34 cellular contexts compared by ENCODE assay signal in genomic region chr7:326273-326672, GRCh38. TPM values are rescaled to one million over a fixed set of nuclear protein-coding genes. Genes with fewer than 3 reads are reported as not detected.
DNase-seq lines count a peak whose midpoint lies in the region; ATAC-seq and TF ChIP-seq lines count a peak whose summit lies in the region.
"Had no signal": no experiment of that assay in that cellular context is flagged by ENCODE, and none has a peak within 500 bp of the region (broad histone marks: within the 10 kb centered on the region; RNA-seq: fewer than 3 reads in every experiment).

No MANE protein-coding gene starts in this region.

- peaks cover 2% of the 10 kb centered on the region for H3K9me3 Mint-ChIP-seq in stimulated activated effector memory CD8-positive, alpha-beta T cell treated with anti-CD3 and anti-CD28 coated beads, Interleukin-12 subunit alpha, Interleukin-12 subunit beta, amount 100 ng/mL, for 72 hours
- H3K9me3 Mint-ChIP-seq: activated naive CD8-positive, alpha-beta T cell treated with anti-CD3 and anti-CD28 coated beads, Interleukin-2, amount 50 U/mL, for 24 hours; T-helper 1 cell treated with Interleukin-12 subunit alpha and Interleukin-12 subunit beta and Interleukin-4 antibody, amounts not matched to agents 30 μg/mL and 1 μg/mL, for 36 hours; type B pancreatic cell had no signal

- H3K4me2 ChIP-seq in osteoblast (ENCODE audit: insufficient read depth, low read length) = no peak overlapping the region

- peaks cover 13% of the 10 kb centered on the region for H3K4me1 Mint-ChIP-seq in stimulated activated effector memory CD8-positive, alpha-beta T cell treated with anti-CD3 and anti-CD28 coated beads, Interleukin-12 subunit alpha, Interleukin-12 subunit beta, amount 100 ng/mL, for 72 hours
- H3K4me1 Mint-ChIP-seq: activated naive CD8-positive, alpha-beta T cell treated with anti-CD3 and anti-CD28 coated beads, Interleukin-2, amount 50 U/mL, for 24 hours had no signal

- no peak overlapping the region for H3K4me3 Mint-ChIP-seq in stimulated activated effector memory CD8-positive, alpha-beta T cell treated with anti-CD3 and anti-CD28 coated beads, Interleukin-12 subunit alpha, Interleukin-12 subunit beta, amount 100 ng/mL, for 72 hours
- H3K4me3 Mint-ChIP-seq: activated naive CD8-positive, alpha-beta T cell treated with anti-CD3 and anti-CD28 coated beads, Interleukin-2, amount 50 U/mL, for 24 hours; activated T-cell treated with anti-CD3 and anti-CD28 coated beads, Interleukin-2, amount 50 U/mL, for 24 hours; naive B cell; T-helper 1 cell treated with Interleukin-12 subunit alpha and Interleukin-12 subunit beta and Interleukin-4 antibody, amounts not matched to agents 30 μg/mL and 1 μg/mL, for 36 hours; type B pancreatic cell had no signal

- no peak overlapping the region for H2AFZ ChIP-seq in osteoblast (ENCODE audit: low read length)

- no peak for TF ChIP-seq CTCF in right atrium auricular region (IDR thresholded peaks at IDR 0.05)
- TF ChIP-seq CTCF in right lobe of liver (IDR thresholded peaks at IDR 0.05) = no peak
- TF ChIP-seq CTCF in osteoblast (IDR thresholded peaks at IDR 0.05; ENCODE audit: extremely low read depth, low read depth, low read length) = no peak
- no peak for TF ChIP-seq CTCF in upper lobe of right lung (IDR thresholded peaks at IDR 0.05)
- TF ChIP-seq CTCF in breast epithelium (IDR thresholded peaks at IDR 0.05) = no peak

- TF ChIP-seq POLR2A in right lobe of liver (IDR thresholded peaks at IDR 0.05) = no peak
- TF ChIP-seq POLR2A in breast epithelium (IDR thresholded peaks at IDR 0.05) = no peak

- intact Hi-C loops in left cardiac atrium (cut with DNase I) (loop anchor here in 1 of 2 donors (10.0 kb wide), 1 partner anchor 309 kb away; no protein-coding TSS in a partner anchor), right lobe of liver (cut with DNase I) (loop anchor here in 1 of 2 donors (10.0 kb wide), 1 partner anchor 559 kb away; no protein-coding TSS in a partner anchor), upper lobe of right lung (cut with DNase I) (loop anchor here (10.0 kb wide), 1 partner anchor 519 kb away; no protein-coding TSS in a partner anchor), breast epithelium (cut with DNase I; ENCODE audit: low total_unique reads) (loop anchor here (10.0 kb wide), 1 partner anchor 449 kb away; no protein-coding TSS in a partner anchor)

- 100% methylated on average over 1 of the region's 9 CpGs for WGBS in right lobe of liver (ENCODE audit: insufficient coverage, low coverage, low lambda C conversion rate, missing lambda C conversion rate)

- H3K4me1 ChIP-seq in right atrium auricular region (peaks cover 0 to 11% of the 10 kb centered on the region in 2 donors), right lobe of liver (peaks cover 0 to 12% (median 3%) of the 10 kb centered on the region in 4 donors), osteoblast (ENCODE audit: insufficient read depth, low read length) (no peaks in the 10 kb centered on the region), upper lobe of right lung (peaks cover 14% of the 10 kb centered on the region), breast epithelium (no peaks in the 10 kb centered on the region)

- H3K79me2 ChIP-seq in osteoblast (ENCODE audit: insufficient read depth, low read length) = no peaks in the 10 kb centered on the region

- H3K27me3 ChIP-seq in right atrium auricular region (no peaks in the 10 kb centered on the region), right lobe of liver (no peaks in the 10 kb centered on the region), osteoblast (ENCODE audit: insufficient read depth, low read length) (peaks cover 27% of the 10 kb centered on the region), upper lobe of right lung (no peaks in the 10 kb centered on the region), breast epithelium (no peaks in the 10 kb centered on the region)
- H3K27me3 ChIP-seq: ovary had no signal

- peak; percentile 5 for DNase-seq in left cardiac atrium
- no peak for DNase-seq in right atrium auricular region (ENCODE audit: low spot score)
- no peak for DNase-seq in right lobe of liver
- peak; percentile 56 for DNase-seq in osteoblast (ENCODE audit: insufficient read length, low spot score, missing footprints)
- DNase-seq in upper lobe of right lung = no peak
- no peak for DNase-seq in breast epithelium (ENCODE audit: low spot score in 2 of 2)
- no peak for DNase-seq in activated gamma-delta T cell (lab: John Stamatoyannopoulos, UW)
- no peak for DNase-seq in stimulated activated effector memory CD8-positive, alpha-beta T cell treated with anti-CD3 and anti-CD28 coated beads, Interleukin-12 subunit alpha, Interleukin-12 subunit beta, amount 100 ng/mL, for 72 hours (ENCODE audit: low spot score in 2 of 2)
- DNase-seq: activated CD4-positive, alpha-beta T cell treated with anti-CD3 and anti-CD28 coated beads, Interleukin-2, amount 50 U/mL, for 1 hour; activated CD4-positive, CD25-positive, alpha-beta regulatory T cell; activated effector memory CD4-positive, alpha-beta T cell treated with anti-CD3 and anti-CD28 coated beads, Interleukin-2, amount 50 U/mL, for 16 hours; activated naive CD8-positive, alpha-beta T cell treated with anti-CD3 and anti-CD28 coated beads, Interleukin-2, amount 50 U/mL, for 24 hours; activated T-cell treated with anti-CD3 and anti-CD28 coated beads, Interleukin-2, amount 50 U/mL, for 24 hours; CD4-positive, CD25-positive, alpha-beta regulatory T cell; central memory CD4-positive, alpha-beta T cell; Kasumi-1; naive B cell; NCI-H1417 treated with DMSO at 0.1 percent for 48 hours; NCI-H2029 treated with DMSO at 0.1 percent for 48 hours; NCI-H524 treated with DMSO at 0.1 percent for 48 hours; OCI-M1; ovary; stimulated activated CD4-positive, alpha-beta T cell treated with anti-CD3 and anti-CD28 coated beads, Interleukin-12 subunit alpha, Interleukin-12 subunit beta, amount 100 ng/mL, for 4 hours; stimulated activated CD4-positive, alpha-beta T cell treated with anti-CD3 and anti-CD28 coated beads, Interleukin-4, amount 100 ng/mL, for 1 hour; substantia nigra had no signal

- ATAC-seq in left cardiac atrium (no peak), right lobe of liver (no peak), upper lobe of right lung (no peak)
- no peak for ATAC-seq in stimulated activated effector memory CD8-positive, alpha-beta T cell treated with anti-CD3 and anti-CD28 coated beads, Interleukin-12 subunit alpha, Interleukin-12 subunit beta, amount 100 ng/mL, for 72 hours
- ATAC-seq: activated naive CD8-positive, alpha-beta T cell treated with anti-CD3 and anti-CD28 coated beads, Interleukin-2, amount 50 U/mL, for 24 hours; SK-N-SH treated with all-trans-retinoic acid at 6 μM for 48 hours had no signal

- H4K20me1 ChIP-seq in osteoblast (ENCODE audit: insufficient read depth, low read length) = no peaks in the 10 kb centered on the region

- H3K36me3 Mint-ChIP-seq in stimulated activated effector memory CD8-positive, alpha-beta T cell treated with anti-CD3 and anti-CD28 coated beads, Interleukin-12 subunit alpha, Interleukin-12 subunit beta, amount 100 ng/mL, for 72 hours = no peaks in the 10 kb centered on the region
- H3K36me3 Mint-ChIP-seq: CD4-positive, CD25-positive, alpha-beta regulatory T cell; type B pancreatic cell had no signal

- H3K9me3 ChIP-seq in right atrium auricular region = peaks cover 0 to 5% of the 10 kb centered on the region in 2 donors
- no peaks in the 10 kb centered on the region for H3K9me3 ChIP-seq in right lobe of liver
- peaks cover 6% of the 10 kb centered on the region for H3K9me3 ChIP-seq in osteoblast (ENCODE audit: low read depth, low read length)
- H3K9me3 ChIP-seq in upper lobe of right lung = no peaks in the 10 kb centered on the region
- H3K9me3 ChIP-seq in breast epithelium = peaks cover 0 to 5% of the 10 kb centered on the region in 2 donors
- H3K9me3 ChIP-seq: ovary had no signal

- H3K27ac Mint-ChIP-seq in stimulated activated effector memory CD8-positive, alpha-beta T cell treated with anti-CD3 and anti-CD28 coated beads, Interleukin-12 subunit alpha, Interleukin-12 subunit beta, amount 100 ng/mL, for 72 hours = no peak overlapping the region
- H3K27ac Mint-ChIP-seq: activated naive CD8-positive, alpha-beta T cell treated with anti-CD3 and anti-CD28 coated beads, Interleukin-2, amount 50 U/mL, for 24 hours; activated T-cell treated with anti-CD3 and anti-CD28 coated beads, Interleukin-2, amount 50 U/mL, for 24 hours; CD4-positive, CD25-positive, alpha-beta regulatory T cell; T-helper 1 cell treated with Interleukin-12 subunit alpha and Interleukin-12 subunit beta and Interleukin-4 antibody, amounts not matched to agents 30 μg/mL and 1 μg/mL, for 36 hours had no signal

- no peak overlapping the region for H3K4me3 ChIP-seq in right atrium auricular region
- no peak overlapping the region for H3K4me3 ChIP-seq in right lobe of liver
- H3K4me3 ChIP-seq in osteoblast (ENCODE audit: insufficient read depth, low read length) = no peak overlapping the region
- no peak overlapping the region for H3K4me3 ChIP-seq in upper lobe of right lung
- H3K4me3 ChIP-seq in breast epithelium = no peak overlapping the region
- H3K4me3 ChIP-seq: esophagus muscularis mucosa, heart left ventricle, ovary had no signal

- H3K27ac ChIP-seq in right atrium auricular region (no peak overlapping the region), right lobe of liver (peak overlapping the region; percentile 30 to 91 (median 78)), osteoblast (ENCODE audit: low read depth, low read length) (no peak overlapping the region), upper lobe of right lung (peak overlapping the region; percentile 63), breast epithelium (no peak overlapping the region)
- H3K27ac ChIP-seq: heart left ventricle, ovary had no signal

- H3K36me3 ChIP-seq in right atrium auricular region = no peaks in the 10 kb centered on the region
- no peaks in the 10 kb centered on the region for H3K36me3 ChIP-seq in right lobe of liver
- H3K36me3 ChIP-seq in osteoblast (ENCODE audit: insufficient read depth, low read length) = no peaks in the 10 kb centered on the region
- no peaks in the 10 kb centered on the region for H3K36me3 ChIP-seq in upper lobe of right lung
- no peaks in the 10 kb centered on the region for H3K36me3 ChIP-seq in breast epithelium
- H3K36me3 ChIP-seq: esophagus muscularis mucosa, heart left ventricle, ovary had no signal

RNA-seq across cellular contexts. Expression of gene FOXL3, which starts 36.3 kb away (rescaled TPM):
- not detected for total RNA-seq in left cardiac atrium
- not detected for total RNA-seq in right atrium auricular region
- total RNA-seq in right lobe of liver = not detected
- not detected in 2 replicates for total RNA-seq in osteoblast
- total RNA-seq in upper lobe of right lung = not detected
- total RNA-seq in breast epithelium = not detected
- total RNA-seq: A172; CD4-positive, CD25-positive, alpha-beta regulatory T cell; Daoy; dermis microvascular lymphatic vessel endothelial cell; esophagus muscularis mucosa; heart left ventricle; mesenteric fat pad; ovary had no signal

Comparison
In these comparisons a context has a peak if more than half of its experiments do, and no peak if none do; other contexts are left out.
1. DNase-seq: peak in left cardiac atrium (single experiment) and osteoblast (single experiment); none in right atrium auricular region (single experiment), right lobe of liver (0 of 3), upper lobe of right lung (single experiment), breast epithelium (0 of 2), activated gamma-delta T cell (single experiment) and stimulated activated effector memory CD8-positive, alpha-beta T cell treated with anti-CD3 and anti-CD28 coated beads, Interleukin-12 subunit alpha, Interleukin-12 subunit beta, amount 100 ng/mL, for 72 hours (0 of 2).
2. H3K27ac ChIP-seq: peak in right lobe of liver (3 of 3) and upper lobe of right lung (single experiment); none in right atrium auricular region (0 of 2), osteoblast (single experiment) and breast epithelium (0 of 2).